8 cellular contexts compared by ENCODE assay signal in genomic region chr7:131513245-131514061, GRCh38. TPM values are rescaled to one million over a fixed set of nuclear protein-coding genes. Genes with fewer than 3 reads are reported as not detected.
DNase-seq lines count a peak whose midpoint lies in the region; ATAC-seq and TF ChIP-seq lines count a peak whose summit lies in the region.

No MANE protein-coding gene starts in this region.

- H3K4me3 ChIP-seq in RWPE2 (ENCODE audit: severe bottlenecking): no peak overlapping the region

- peak; percentile 93 for TF ChIP-seq CTCF in RWPE2 (IDR thresholded peaks at IDR 0.05; ENCODE audit: poor library complexity, severe bottlenecking)
- TF ChIP-seq CTCF in foreskin keratinocyte (conservative IDR thresholded peaks at IDR 0.05): peak; percentile 93

- H3K27ac ChIP-seq in RWPE2 (ENCODE audit: poor library complexity, severe bottlenecking): no peak overlapping the region
- no peak overlapping the region for H3K27ac ChIP-seq in foreskin keratinocyte
- peak overlapping the region; percentile 49 for H3K27ac ChIP-seq in substantia nigra (ENCODE audit: low read depth, low read length, poor library complexity, severe bottlenecking)

- no peaks in the 10 kb centered on the region for H3K36me3 ChIP-seq in RWPE2 (ENCODE audit: low read depth)

- H3K9me3 ChIP-seq in RWPE2 (ENCODE audit: severe bottlenecking): no peaks in the 10 kb centered on the region

- DNase-seq in EH (ENCODE audit: low read depth) (peak; percentile 85), H4 (ENCODE audit: low spot score) (peak; percentile 92), M059J (ENCODE audit: low read depth) (peak; percentile 89), RWPE2 (ENCODE audit: low spot score) (no peak), foreskin keratinocyte (peak; percentile 17 to 63), nucleus accumbens (lab: John Stamatoyannopoulos, UW) (peak in 54 of 56 donors; percentile 10 to 88 (median 64)), substantia nigra (lab: John Stamatoyannopoulos, UW) (peak in 48 of 49 donors; percentile 13 to 86 (median 70))
- DNase-seq in activated T-helper 9 cell treated with anti-CD3 and anti-CD28 coated beads, Interleukin-2, amount 50 U/mL, for 16 hours (ENCODE audit: low read depth): peak; percentile 73

- H3K27me3 ChIP-seq in RWPE2 (ENCODE audit: insufficient read depth, poor library complexity, severe bottlenecking) (no peaks in the 10 kb centered on the region), foreskin keratinocyte (peaks cover 5% of the 10 kb centered on the region)

- peak; percentile 98 for ATAC-seq in RWPE2 (ENCODE audit: low read depth)
- peak; percentile 96 for ATAC-seq in foreskin keratinocyte

- no peaks in the 10 kb centered on the region for H3K4me1 ChIP-seq in RWPE2 (ENCODE audit: insufficient read depth, poor library complexity, severe bottlenecking)
- no peaks in the 10 kb centered on the region for H3K4me1 ChIP-seq in foreskin keratinocyte

RNA-seq across cellular contexts. Expression of gene PODXL, which starts 43.0 kb away (rescaled TPM):
- total RNA-seq in H4 (2014; rRNA removed; shearing (Covaris generic)): 3.5 and 4.0 TPM in 2 replicates
- total RNA-seq in M059J (2014; rRNA removed; shearing (Covaris generic)): 27.2 and 50.6 TPM in 2 replicates
- total RNA-seq in foreskin keratinocyte: 0.53 and 2.3 TPM in 2 replicates
- 0.17 and 0.72 TPM in 2 replicates for polyA plus RNA-seq in foreskin keratinocyte
